ENCODE assay signal across 11 cellular contexts in genomic region chr13:28355822-28356371, GRCh38.
A peak's percentile ranks its signal among the peaks of the same experiment; 100 is the strongest.
DNase-seq lines count a peak whose midpoint lies in the region; ATAC-seq lines count a peak whose summit lies in the region.
"Had no signal": no experiment of that assay in that cellular context is flagged by ENCODE, and none has a peak within 500 bp of the region (broad histone marks: within the 10 kb centered on the region; RNA-seq: fewer than 3 reads in every experiment).

No MANE protein-coding gene starts in this region.

- H3K9me3 Mint-ChIP-seq in activated CD8-positive, alpha-beta T cell treated with anti-CD3 and anti-CD28 coated beads, Interleukin-2, amount 10 ng/mL, durations not matched to agents 7 days and 5 days (ENCODE audit: insufficient read depth): peaks cover 9% of the 10 kb centered on the region
- no peaks in the 10 kb centered on the region for H3K9me3 Mint-ChIP-seq in immature natural killer cell

- H3K4me1 Mint-ChIP-seq in activated CD8-positive, alpha-beta T cell treated with anti-CD3 and anti-CD28 coated beads, Interleukin-2, amount 10 ng/mL, durations not matched to agents 7 days and 5 days (ENCODE audit: low read depth): peaks cover 51% of the 10 kb centered on the region
- H3K4me1 Mint-ChIP-seq in immature natural killer cell: peaks cover 49% of the 10 kb centered on the region in 2 donors

- H3K4me3 Mint-ChIP-seq in activated CD8-positive, alpha-beta T cell treated with anti-CD3 and anti-CD28 coated beads, Interleukin-2, amount 10 ng/mL, durations not matched to agents 7 days and 5 days: peak overlapping the region; percentile 65
- peak overlapping the region in 4 of 5 donors; percentile 5 to 60 (median 30) for H3K4me3 Mint-ChIP-seq in immature natural killer cell

- no peaks in the 10 kb centered on the region for H3K9me3 ChIP-seq in HAP-1

- H3K27me3 ChIP-seq in HAP-1 (ENCODE audit: low read depth): no peaks in the 10 kb centered on the region

- H3K36me3 Mint-ChIP-seq in activated CD8-positive, alpha-beta T cell treated with anti-CD3 and anti-CD28 coated beads, Interleukin-2, amount 10 ng/mL, durations not matched to agents 7 days and 5 days (ENCODE audit: low read depth): peaks cover 33% of the 10 kb centered on the region
- no peaks in the 10 kb centered on the region for H3K36me3 Mint-ChIP-seq in immature natural killer cell

- peak overlapping the region; percentile 92 for H3K27ac Mint-ChIP-seq in activated CD8-positive, alpha-beta T cell treated with anti-CD3 and anti-CD28 coated beads, Interleukin-2, amount 10 ng/mL, durations not matched to agents 7 days and 5 days
- peak overlapping the region in 4 of 6 donors; percentile 3 to 82 (median 70) for H3K27ac Mint-ChIP-seq in immature natural killer cell

- no peaks in the 10 kb centered on the region for H3K36me3 ChIP-seq in HAP-1 (replicated peaks)

- DNase-seq in AG20443 (ENCODE audit: low spot score) (peak; percentile 44), immature natural killer cell (peak in 1 of 3 donors; percentile 11), kidney glomerular epithelial cell (lab: John Stamatoyannopoulos, UW) (no peak), HAP-1 (ENCODE audit: low spot score in 2 of 2) (no peak), NCI-H748 (lab: John Stamatoyannopoulos, UW; ENCODE audit: unreplicated experiment) (no peak)
- DNase-seq in activated CD8-positive, alpha-beta T cell treated with anti-CD3 and anti-CD28 coated beads, Interleukin-2, amount 10 ng/mL, durations not matched to agents 7 days and 5 days: peak; percentile 57
- DNase-seq in central memory CD4-positive, alpha-beta T cell: no peak
- DNase-seq: DMS79 treated with DMSO at 0.1 percent for 48 hours; mammary epithelial cell; stimulated activated CD4-positive, alpha-beta T cell treated with anti-CD3 and anti-CD28 coated beads, Interleukin-2, amount 100 ng/mL, for 48 hours had no signal

- in situ Hi-C loops in HAP-1 (cut with MboI; ENCODE audit: low sequenced_read_pairs): no loop called here

- CTCF ChIA-PET in activated CD8-positive, alpha-beta T cell treated with anti-CD3 and anti-CD28 coated beads, Interleukin-2, amount 10 ng/mL, durations not matched to agents 7 days and 5 days (lab: Charles Lee): no interaction called here

- H3K27me3 Mint-ChIP-seq in activated CD8-positive, alpha-beta T cell treated with anti-CD3 and anti-CD28 coated beads, Interleukin-2, amount 10 ng/mL, durations not matched to agents 7 days and 5 days (ENCODE audit: low read depth): peaks cover 3% of the 10 kb centered on the region
- peaks cover 0 to under 1% (median 0%) of the 10 kb centered on the region in 3 donors for H3K27me3 Mint-ChIP-seq in immature natural killer cell (ENCODE audit: low read depth in 3 of 3)

- POLR2A ChIA-PET in activated CD8-positive, alpha-beta T cell treated with anti-CD3 and anti-CD28 coated beads, Interleukin-2, amount 10 ng/mL, durations not matched to agents 7 days and 5 days (lab: Charles Lee): interaction anchor here (2.4 kb wide), 1 partner anchor 303 kb away, joined by 11 read pairs; the partner anchor contains the start of gene POMP

- peak; percentile 43 for ATAC-seq in GM21786 (IDR thresholded peaks at IDR 0.05; ENCODE audit: unreplicated experiment)
- ATAC-seq in activated CD8-positive, alpha-beta T cell treated with anti-CD3 and anti-CD28 coated beads, Interleukin-2, amount 10 ng/mL, durations not matched to agents 7 days and 5 days: peak; percentile 85

- no peaks in the 10 kb centered on the region for H3K4me1 ChIP-seq in HAP-1

- H3K4me3 ChIP-seq in HAP-1: no peak overlapping the region

Comparison
In these comparisons a context has a peak if more than half of its experiments do, and no peak if none do; other contexts are left out.
1. DNase-seq: peak in AG20443 (single experiment) and activated CD8-positive, alpha-beta T cell treated with anti-CD3 and anti-CD28 coated beads, Interleukin-2, amount 10 ng/mL, durations not matched to agents 7 days and 5 days (single experiment); none in kidney glomerular epithelial cell (single experiment), HAP-1 (0 of 2), NCI-H748 (single experiment) and central memory CD4-positive, alpha-beta T cell (single experiment).